8 cellular contexts compared by ENCODE assay signal in the genomic region with DNA sequence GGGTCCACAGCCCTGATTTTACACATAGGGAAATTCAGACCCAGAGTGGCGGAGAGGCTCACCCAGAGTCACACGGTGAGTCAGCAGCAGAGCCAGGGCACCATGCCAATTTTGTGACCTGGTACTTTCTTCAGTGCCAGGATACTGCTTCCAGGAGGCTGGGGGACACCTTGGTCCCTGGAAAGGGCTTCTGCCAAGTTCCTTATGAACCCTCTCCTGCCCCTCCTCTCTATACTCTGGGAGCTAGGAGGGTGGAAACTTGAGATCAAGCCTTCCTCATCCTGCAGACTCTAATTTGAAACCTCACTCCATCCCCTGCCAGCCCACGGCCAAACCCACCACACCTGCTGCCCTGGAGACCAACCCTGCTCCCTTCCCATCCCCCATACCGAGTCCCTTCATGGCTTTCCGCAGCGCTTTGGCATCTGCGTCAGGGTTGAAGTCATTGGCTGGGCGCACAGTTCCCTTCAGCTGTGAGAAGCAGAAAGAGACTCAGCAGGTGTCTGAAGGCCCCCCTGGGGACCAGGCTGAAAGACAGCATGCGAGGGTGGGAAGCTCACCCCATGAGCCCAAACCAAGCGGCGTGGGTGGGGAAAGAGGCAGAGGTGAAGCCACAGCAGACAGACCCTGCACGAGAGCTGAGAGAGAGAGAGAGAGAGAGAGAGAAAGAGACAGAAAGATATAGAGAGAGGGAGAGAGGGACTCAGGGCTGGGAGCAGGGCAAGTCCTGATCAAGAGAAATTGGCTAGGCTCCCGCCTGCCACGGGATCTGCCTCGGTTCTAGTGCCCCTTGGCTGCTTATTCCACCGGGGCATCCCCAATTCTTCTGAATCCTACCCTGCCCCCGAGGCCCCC. TPM values are rescaled to one million over a fixed set of nuclear protein-coding genes. Genes with fewer than 3 reads are reported as not detected.
DNase-seq lines count a peak whose midpoint lies in the region; ATAC-seq and TF ChIP-seq lines count a peak whose summit lies in the region.

No MANE protein-coding gene starts in this region.

- peaks cover 0 to 57% (median 0%) of the 10 kb centered on the region in 3 donors for H3K36me3 ChIP-seq in Peyer's patch

- no peaks in the 10 kb centered on the region for H3K9me3 ChIP-seq in Peyer's patch

- H3K27ac ChIP-seq in Peyer's patch: peak overlapping the region in 3 of 4 donors; percentile 36 to 72 (median 44)
- peak overlapping the region; percentile 24 to 46 for H3K27ac ChIP-seq in coronary artery

- no peak for TF ChIP-seq POLR2A in Peyer's patch (IDR thresholded peaks at IDR 0.05)

- H3K4me1 ChIP-seq in Peyer's patch: peaks cover 4 to 23% (median 10%) of the 10 kb centered on the region in 4 donors

- H3K27me3 ChIP-seq in Peyer's patch: no peaks in the 10 kb centered on the region

- H3K4me3 ChIP-seq in Peyer's patch: no peak overlapping the region
- no peak overlapping the region for H3K4me3 ChIP-seq in coronary artery

- DNase-seq in AG20443 (ENCODE audit: low spot score) (peak; percentile 27), Peyer's patch (peak; percentile 70 to 91 (median 88)), coronary artery (ENCODE audit: low spot score) (no peak), NCI-H526 treated with DMSO at 0.1 percent for 48 hours (lab: John Stamatoyannopoulos, UW) (no peak), NOMO-1 treated with dmso at 0.1 percent for 144 hours (lab: John Stamatoyannopoulos, UW; ENCODE audit: unreplicated experiment) (no peak)
- peak; percentile 51 for DNase-seq in stimulated activated CD4-positive, alpha-beta T cell treated with anti-CD3 and anti-CD28 coated beads, Interleukin-1b, Interleukin-23, amount 100 ng/mL, for 48 hours

- ATAC-seq in GM18909 (IDR thresholded peaks at IDR 0.05; ENCODE audit: poor library complexity, unreplicated experiment) (peak; percentile 89), HG03025 (IDR thresholded peaks at IDR 0.05; ENCODE audit: low FRiP score, unreplicated experiment) (peak; percentile 72)

- no peak for TF ChIP-seq CTCF in Peyer's patch (IDR thresholded peaks at IDR 0.05)
- no peak for TF ChIP-seq CTCF in coronary artery (IDR thresholded peaks at IDR 0.05)

RNA-seq across cellular contexts. Expression of a gene that starts 33.5 kb away (rescaled TPM):
- 100 to 1,000 TPM in 1 of 4 donors, 10 to 100 TPM in 3; 11.2 to 228 (median 30.1) TPM for total RNA-seq in Peyer's patch

RNA-seq across cellular contexts. Expression of a gene that starts 43.3 kb away (rescaled TPM):
- 100 to 1,000 TPM; 191 to 352 (median 266) TPM for total RNA-seq in Peyer's patch

Comparison
In these comparisons a context has a peak if more than half of its experiments do, and no peak if none do; other contexts are left out.
1. DNase-seq: peak in AG20443 (single experiment), Peyer's patch (3 of 3) and stimulated activated CD4-positive, alpha-beta T cell treated with anti-CD3 and anti-CD28 coated beads, Interleukin-1b, Interleukin-23, amount 100 ng/mL, for 48 hours (single experiment); none in coronary artery (single experiment), NCI-H526 treated with DMSO at 0.1 percent for 48 hours (single experiment) and NOMO-1 treated with dmso at 0.1 percent for 144 hours (single experiment).